In genomic region chr5:17252543-17252942, GRCh38 we compare ENCODE assay signal across 22 cellular contexts. TPM values are rescaled to one million over a fixed set of nuclear protein-coding genes. Genes with fewer than 3 reads are reported as not detected.
DNase-seq lines count a peak whose midpoint lies in the region; ATAC-seq, FAIRE-seq and TF ChIP-seq lines count a peak whose summit lies in the region.
"Had no signal": no experiment of that assay in that cellular context is flagged by ENCODE, and none has a peak within 500 bp of the region (broad histone marks: within the 10 kb centered on the region; RNA-seq: fewer than 3 reads in every experiment).

No MANE protein-coding gene starts in this region.

- intact Hi-C loops in left ventricle myocardium inferior (cut with micrococcal nuclease): no loop called here
- intact Hi-C loops in left colon (cut with DNase I, micrococcal nuclease): no loop called here

- DNase-seq in H54 (ENCODE audit: insufficient read length, low spot score) (no peak), RWPE1 (ENCODE audit: low spot score) (peak; percentile 20), epithelial cell of prostate (ENCODE audit: low read depth, low spot score) (no peak), renal cortical epithelial cell (ENCODE audit: low read depth) (peak; percentile 59), activated gamma-delta T cell treated with Interleukin-2 at 50 U/mL for 16 hours (no peak), left ventricle myocardium inferior (no peak), left colon (no peak)
- DNase-seq: activated CD4-positive, alpha-beta T cell treated with anti-CD3 and anti-CD28 coated beads for 4 hours; activated CD8-positive, alpha-beta memory T cell treated with anti-CD3 and anti-CD28 coated beads, Interleukin-2, amount 50 U/mL, for 4 hours; activated gamma-delta T cell; COR-L47; H9; KBM-7; NCI-H1092; NCI-H526; occipital lobe; OCI-M1; stomach had no signal

- no peak overlapping the region for H3K4me3 ChIP-seq in left ventricle myocardium inferior
- H3K4me3 ChIP-seq: ascending aorta, stomach had no signal

- FAIRE-seq in H54 (lab: Jason Lieb, UNC): peak; percentile 85

- no peak overlapping the region for H3K27ac ChIP-seq in RWPE1
- peak overlapping the region; percentile 40 for H3K27ac ChIP-seq in epithelial cell of prostate
- H3K27ac ChIP-seq in left ventricle myocardium inferior (replicated peaks): no peak overlapping the region
- H3K27ac ChIP-seq: ascending aorta, stomach had no signal

- no peak for ATAC-seq in GM19328 (IDR thresholded peaks at IDR 0.05; ENCODE audit: unreplicated experiment)
- no peak for ATAC-seq in left colon
- ATAC-seq: left lobe of liver, sciatic nerve had no signal

- H3K9me3 ChIP-seq in left ventricle myocardium inferior (replicated peaks): no peaks in the 10 kb centered on the region
- H3K9me3 ChIP-seq: ascending aorta, stomach had no signal

- POLR2A ChIA-PET in RWPE1 (lab: Yijun Ruan, JAX; ENCODE audit: low non-redundant PET): no interaction called here

- no peaks in the 10 kb centered on the region for H3K4me1 ChIP-seq in left ventricle myocardium inferior
- H3K4me1 ChIP-seq: stomach had no signal

- TF ChIP-seq CTCF in RWPE1 (conservative IDR thresholded peaks at IDR 0.05; ENCODE audit: low read depth): no peak
- no peak for TF ChIP-seq CTCF in left ventricle myocardium inferior (IDR thresholded peaks at IDR 0.05; ENCODE audit: borderline replicate concordance)

- H3K36me3 ChIP-seq in left ventricle myocardium inferior: no peaks in the 10 kb centered on the region
- H3K36me3 ChIP-seq: ascending aorta, stomach had no signal

- peaks cover 28% of the 10 kb centered on the region for H3K27me3 ChIP-seq in left ventricle myocardium inferior (ENCODE audit: low read depth)
- H3K27me3 ChIP-seq: ascending aorta, stomach had no signal

- CTCF ChIA-PET in RWPE1 (lab: Yijun Ruan, JAX): no interaction called here

- no peak for TF ChIP-seq POLR2A in H54 (IDR thresholded peaks at IDR 0.05; ENCODE audit: low read depth, low read length)

RNA-seq across cellular contexts. Expression of gene BASP1, which starts 35.1 kb away (rescaled TPM):
- 79.5 and 82.6 TPM in 2 replicates for total RNA-seq in renal cortical epithelial cell
- 3.7 TPM for total RNA-seq in left ventricle myocardium inferior
- total RNA-seq in left colon: 1 to 10 TPM; 3.7 to 5.0 TPM

Comparison
In these comparisons a context has a peak if more than half of its experiments do, and no peak if none do; other contexts are left out.
1. DNase-seq: peak in RWPE1 (single experiment) and renal cortical epithelial cell (single experiment); none in H54 (single experiment), epithelial cell of prostate (single experiment), activated gamma-delta T cell treated with Interleukin-2 at 50 U/mL for 16 hours (single experiment), left ventricle myocardium inferior (single experiment) and left colon (0 of 2).
2. RNA of gene BASP1, which starts 35.1 kb away (total RNA-seq): 79.5 to 82.6 TPM in renal cortical epithelial cell; 3.7 to 5.0 TPM in left colon and 3.7 TPM in left ventricle myocardium inferior (single experiment); every median in the first group is over 10 times any median in the second.